23 cellular contexts compared by ENCODE assay signal in the genomic region with DNA sequence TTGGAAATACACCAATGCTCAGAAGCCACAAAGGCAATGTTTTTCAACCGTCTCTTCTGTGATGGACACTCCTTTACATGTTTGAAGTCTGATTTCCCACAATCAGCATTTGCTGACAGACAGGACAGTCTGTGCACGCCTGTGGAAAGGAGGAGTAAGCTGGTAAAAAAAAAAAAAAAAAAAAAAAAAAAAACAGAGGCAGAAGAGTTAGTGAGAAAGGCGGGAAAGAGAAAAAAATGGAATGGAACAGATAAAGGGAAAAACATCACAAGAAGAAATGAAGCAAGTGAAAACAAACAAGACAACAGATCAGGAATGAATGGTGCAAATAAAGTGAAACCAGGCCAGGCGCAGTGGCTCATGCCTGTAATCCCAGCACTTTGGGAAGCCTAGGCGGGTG. TPM values are rescaled to one million over a fixed set of nuclear protein-coding genes. Genes with fewer than 3 reads are reported as not detected.
DNase-seq lines count a peak whose midpoint lies in the region; ATAC-seq, FAIRE-seq and TF ChIP-seq lines count a peak whose summit lies in the region.
"Had no signal": no experiment of that assay in that cellular context is flagged by ENCODE, and none has a peak within 500 bp of the region (broad histone marks: within the 10 kb centered on the region; RNA-seq: fewer than 3 reads in every experiment).

No MANE protein-coding gene starts in this region.

- H3K9ac ChIP-seq in HepG2 (ENCODE audit: insufficient read depth, low read depth, low read length), result no peak overlapping the region
- H3K9ac ChIP-seq: KMS-11 had no signal

- H2AFZ ChIP-seq in HepG2 (ENCODE audit: low read length) (no peak overlapping the region), hepatocyte (no peak overlapping the region)
- H2AFZ ChIP-seq: GM23338 had no signal

- TF ChIP-seq EP300 in HepG2 (IDR thresholded peaks at IDR 0.05; ENCODE audit: low read depth in 2 of 2, low read length in 2 of 2), result no peak
- TF ChIP-seq EP300 in HepG2 (CRISPR knock-in tag; IDR thresholded peaks at IDR 0.05; ENCODE audit: borderline replicate concordance), result no peak

- H3K4me3 ChIP-seq in HepG2 (replicated peaks in 1 of 3; ENCODE audit: insufficient read depth in 1 of 3, low read depth in 2 of 3, low read length in 3 of 3) (no peak overlapping the region), right lobe of liver (no peak overlapping the region), hepatocyte (no peak overlapping the region)
- H3K4me3 ChIP-seq: GM23338, SK-N-MC had no signal

- H3K9me3 Mint-ChIP-seq in progenitor cell of endocrine pancreas (ENCODE audit: low read depth), result peaks cover 12% of the 10 kb centered on the region
- H3K9me3 Mint-ChIP-seq: IgD-negative memory B cell had no signal

- H3K36me3 Mint-ChIP-seq in progenitor cell of endocrine pancreas (ENCODE audit: insufficient read depth), result peaks cover 17% of the 10 kb centered on the region
- H3K36me3 Mint-ChIP-seq: IgD-negative memory B cell had no signal

- H3K27ac ChIP-seq in HepG2 (ENCODE audit: extremely low read length, insufficient read depth, low read length) (no peak overlapping the region), right lobe of liver (no peak overlapping the region), hepatocyte (no peak overlapping the region)
- H3K27ac ChIP-seq: KMS-11, SK-N-MC had no signal

- no peak for ATAC-seq in HepG2
- no peak for ATAC-seq in right lobe of liver
- no peak for ATAC-seq in HG02970 (IDR thresholded peaks at IDR 0.05; ENCODE audit: low FRiP score, unreplicated experiment)
- ATAC-seq: GM23338 had no signal

- H3K9me3 ChIP-seq in HepG2 (ENCODE audit: low read length) (no peaks in the 10 kb centered on the region), right lobe of liver (no peaks in the 10 kb centered on the region), hepatocyte (ENCODE audit: low read depth) (no peaks in the 10 kb centered on the region)

- H3K27me3 ChIP-seq in HepG2 (ENCODE audit: control insufficient read depth in 1 of 2, insufficient read depth in 2 of 2, low read length in 2 of 2), result no peaks in the 10 kb centered on the region; a peak in 1 of 5 replicates
- H3K27me3 ChIP-seq in right lobe of liver, result no peaks in the 10 kb centered on the region
- no peaks in the 10 kb centered on the region for H3K27me3 ChIP-seq in hepatocyte

- no peaks in the 10 kb centered on the region for H4K20me1 ChIP-seq in HepG2 (ENCODE audit: insufficient read depth, low read length)
- no peaks in the 10 kb centered on the region for H4K20me1 ChIP-seq in hepatocyte (ENCODE audit: insufficient read depth, poor library complexity, severe bottlenecking)

- TF ChIP-seq POLR2A in HepG2 (IDR thresholded peaks at IDR 0.05; ENCODE audit: insufficient read depth in 1 of 2, low read depth in 2 of 2, low read length in 2 of 2) (no peak), right lobe of liver (IDR thresholded peaks at IDR 0.05) (no peak)

- in situ Hi-C loops in HepG2 (cut with HindIII; ENCODE audit: extremely low pct_ligation_motif_present, low pct_unique_long_range_greater_than_20kb), result no loop called here

- WGBS in HepG2 (ENCODE audit: low lambda C conversion rate), result 93% methylated on average over 5 of the region's 5 CpGs
- 70% methylated on average over 5 of the region's 5 CpGs for WGBS in right lobe of liver (ENCODE audit: insufficient coverage, low coverage, low lambda C conversion rate, missing lambda C conversion rate)
- WGBS in hepatocyte (ENCODE audit: low lambda C conversion rate, missing lambda C conversion rate), result 69% methylated on average over 5 of the region's 5 CpGs

- CTCF ChIA-PET in HepG2 (lab: Yijun Ruan, JAX; ENCODE audit: low intra/inter-chr PET ratio, low total read pairs), result no interaction called here

- no peak for TF ChIP-seq RAD21 in HepG2 (CRISPR knock-in tag; IDR thresholded peaks at IDR 0.05)

- no peak for DNase-seq in HepG2 (ENCODE audit: low spot score)
- DNase-seq in right lobe of liver, result no peak
- no peak for DNase-seq in hepatocyte (ENCODE audit: low spot score)
- DNase-seq in progenitor cell of endocrine pancreas (ENCODE audit: low spot score, unreplicated experiment), result no peak
- DNase-seq in stimulated activated CD4-positive, alpha-beta T cell treated with anti-CD3 and anti-CD28 coated beads, Interleukin-4, amount 100 ng/mL, for 1 hour, result no peak
- DNase-seq in NCI-H1930 (lab: John Stamatoyannopoulos, UW), result no peak
- DNase-seq: 8988T, ACHN, DMS53, H9, MM.1S, NCI-H2029 treated with DMSO at 0.1 percent for 48 hours, NCI-H2227 treated with DMSO at 0.1 percent for 48 hours, NCI-H526 treated with DMSO at 0.1 percent for 48 hours, RPMI8226, SHP77 had no signal

- no TSS peak for BruUV-seq in HepG2 (replicated peaks; lab: Mats Ljungman, UMichigan)

- POLR2A ChIA-PET in HepG2 (lab: Yijun Ruan, JAX), result no interaction called here

- peaks cover 28% of the 10 kb centered on the region for H3K4me1 Mint-ChIP-seq in progenitor cell of endocrine pancreas (ENCODE audit: low read depth)
- H3K4me1 Mint-ChIP-seq: IgD-negative memory B cell had no signal

- H3K4me2 ChIP-seq in HepG2 (ENCODE audit: low read depth, low read length) (no peak overlapping the region), hepatocyte (peak overlapping the region; percentile 10)
- H3K4me2 ChIP-seq: GM23338, KMS-11 had no signal

- no peaks in the 10 kb centered on the region for H3K9me2 ChIP-seq in hepatocyte (replicated peaks; ENCODE audit: insufficient read depth)

- TF ChIP-seq CTCF in HepG2 (CRISPR knock-in tag; IDR thresholded peaks at IDR 0.05), result no peak
- no peak for TF ChIP-seq CTCF in right lobe of liver (IDR thresholded peaks at IDR 0.05)
- TF ChIP-seq CTCF in hepatocyte (IDR thresholded peaks at IDR 0.05; ENCODE audit: poor library complexity), result no peak
- TF ChIP-seq CTCF in progenitor cell of endocrine pancreas (IDR thresholded peaks at IDR 0.05; ENCODE audit: unreplicated experiment), result no peak

- H3K4me3 Mint-ChIP-seq in progenitor cell of endocrine pancreas (ENCODE audit: low read depth), result no peak overlapping the region
- H3K4me3 Mint-ChIP-seq: GM23338, H9, IgD-negative memory B cell had no signal

- H3K4me1 ChIP-seq in HepG2 (ENCODE audit: insufficient read depth, low read length) (peaks cover 17% of the 10 kb centered on the region; the same call in 1 of the 2 replicates), right lobe of liver (no peaks in the 10 kb centered on the region), hepatocyte (ENCODE audit: insufficient read depth) (no peaks in the 10 kb centered on the region)

- FAIRE-seq in HepG2 (lab: Jason Lieb, UNC), result no peak
- FAIRE-seq: D721Med, GM18507 had no signal

- peaks cover 3% of the 10 kb centered on the region for H3K79me2 ChIP-seq in HepG2 (ENCODE audit: insufficient read depth, low read length)
- peaks cover 23% of the 10 kb centered on the region for H3K79me2 ChIP-seq in hepatocyte

- H3K27ac Mint-ChIP-seq in progenitor cell of endocrine pancreas, result peak overlapping the region; percentile 79
- H3K27ac Mint-ChIP-seq: GM23338, H9 had no signal

- H3K36me3 ChIP-seq in HepG2 (replicated peaks in 1 of 2; ENCODE audit: control insufficient read depth in 1 of 2, insufficient read depth in 2 of 2, low read length in 2 of 2) (peaks cover 0 to 5% of the 10 kb centered on the region in 2 experiments; a peak in 1 of 5 replicates), right lobe of liver (no peaks in the 10 kb centered on the region), hepatocyte (replicated peaks; ENCODE audit: insufficient read depth, low read depth) (no peaks in the 10 kb centered on the region)

- no peaks in the 10 kb centered on the region for H3K27me3 Mint-ChIP-seq in progenitor cell of endocrine pancreas
- H3K27me3 Mint-ChIP-seq: IgD-negative memory B cell had no signal

- intact Hi-C loops in HepG2 (cut with micrococcal nuclease; ENCODE audit: unreplicated experiment) (no loop called here), right lobe of liver (cut with DNase I) (no loop called here)

TF ChIP-seq in HepG2, 621 proteins besides CTCF, POLR2A, EP300 and RAD21 (continues in another document):
- TF ChIP-seq, protein P1, sequence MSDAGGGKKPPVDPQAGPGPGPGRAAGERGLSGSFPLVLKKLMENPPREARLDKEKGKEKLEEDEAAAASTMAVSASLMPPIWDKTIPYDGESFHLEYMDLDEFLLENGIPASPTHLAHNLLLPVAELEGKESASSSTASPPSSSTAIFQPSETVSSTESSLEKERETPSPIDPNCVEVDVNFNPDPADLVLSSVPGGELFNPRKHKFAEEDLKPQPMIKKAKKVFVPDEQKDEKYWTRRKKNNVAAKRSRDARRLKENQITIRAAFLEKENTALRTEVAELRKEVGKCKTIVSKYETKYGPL (CRISPR knock-in tag; IDR thresholded peaks at IDR 0.05), result no peak

RNA-seq across cellular contexts. Expression of gene PRTG, which starts 35.0 kb away (rescaled TPM):
- total RNA-seq in HepG2 (2016; rRNA removed; fragmentation: Illumina TruSeq; extraction: Trizol) (17.1 and 22.3 TPM in 2 replicates), right lobe of liver (under 1 TPM; 0.06 to 0.22 (median 0.12) TPM), hepatocyte (10.8 and 19.0 TPM in 2 replicates), progenitor cell of endocrine pancreas (87.4 and 97.9 TPM in 2 replicates)
- total RNA-seq in HepG2 (2016; cell fraction: cytosol; rRNA removed; fragmentation: Illumina TruSeq; extraction: Trizol; ENCODE audit: low read depth), result 2.3 and 2.9 TPM in 2 replicates
- 17.1 and 19.9 TPM in 2 replicates for total RNA-seq in HepG2 (2016; cell fraction: insoluble cytoplasmic fraction; rRNA removed; fragmentation: Illumina TruSeq; extraction: Trizol)
- total RNA-seq in HepG2 (2016; cell fraction: membrane; rRNA removed; fragmentation: Illumina TruSeq; extraction: Trizol), result 6.8 and 7.4 TPM in 2 replicates
- total RNA-seq in HepG2 (2016; cell fraction: nucleus; rRNA removed; fragmentation: Illumina TruSeq; extraction: Trizol), result 37.3 and 41.9 TPM in 2 replicates
- polyA plus RNA-seq in HepG2 (2011; rRNA removed) (9.7 and 13.2 TPM in 2 replicates), hepatocyte (6.6 and 7.8 TPM in 2 replicates)
- 6.9 and 9.7 TPM in 2 replicates for polyA plus RNA-seq in HepG2 (2011; cell fraction: cytosol; rRNA removed)
- 7.0 and 7.1 TPM in 2 replicates for polyA plus RNA-seq in HepG2 (2011; cell fraction: nucleus; rRNA removed)
- polyA plus RNA-seq in HepG2 (2012), result 11.5 and 14.3 TPM in 2 replicates
- 1.2 and 1.6 TPM in 2 replicates for polyA plus RNA-seq in HepG2 (2016; cell fraction: cytosol; fragmentation: Illumina TruSeq; extraction: Trizol; ENCODE audit: low read depth)
- polyA plus RNA-seq in HepG2 (2016; cell fraction: insoluble cytoplasmic fraction; fragmentation: Illumina TruSeq; extraction: Trizol; ENCODE audit: low read depth), result 7.2 TPM in 2 replicates
- 1.9 TPM in 2 replicates for polyA plus RNA-seq in HepG2 (2016; cell fraction: membrane; fragmentation: Illumina TruSeq; extraction: Trizol; ENCODE audit: low read depth)
- 13.3 and 15.6 TPM in 2 replicates for polyA plus RNA-seq in HepG2 (2016; cell fraction: nucleus; fragmentation: Illumina TruSeq; extraction: Trizol; ENCODE audit: insufficient read depth, low read depth)
- polyA minus RNA-seq in HepG2 (2011; rRNA and poly(A)+ RNA removed; ENCODE audit: low replicate concordance), result 13.5 and 48.7 TPM in 2 replicates
- polyA minus RNA-seq in HepG2 (2011; cell fraction: cytosol; rRNA and poly(A)+ RNA removed), result 36.5 and 37.5 TPM in 2 replicates
- 48.2 and 59.2 TPM in 2 replicates for polyA minus RNA-seq in HepG2 (2011; cell fraction: nucleus; rRNA and poly(A)+ RNA removed)
- polyA plus RNA-seq: IgD-negative memory B cell had no signal
